Comparison of ENCODE assay signal across 21 cellular contexts in genomic region chr12:49348781-49349180, GRCh38. TPM values are rescaled to one million over a fixed set of nuclear protein-coding genes. Genes with fewer than 3 reads are reported as not detected.
DNase-seq lines count a peak whose midpoint lies in the region; ATAC-seq, FAIRE-seq and TF ChIP-seq lines count a peak whose summit lies in the region.
"Had no signal": no experiment of that assay in that cellular context is flagged by ENCODE, and none has a peak within 500 bp of the region (broad histone marks: within the 10 kb centered on the region; RNA-seq: fewer than 3 reads in every experiment).

No MANE protein-coding gene starts in this region.

- 0 out of 2 replicates have a peak, but pooled peaks cover 4% of the 10 kb centered on the region for H3F3A ChIP-seq in GM23248 (ENCODE audit: insufficient read depth)

- no peak for TF ChIP-seq POLR2A in sigmoid colon (IDR thresholded peaks at IDR 0.05)

- CTCF ChIA-PET in Caco-2 (lab: Charles Lee): interaction anchor here (0.6 to 3.5 kb wide), 7 partner anchors 10 to 165 kb away, joined by 3 to 68 read pairs (median 4); partner anchors contain the start of gene TROAP

- peaks cover 24% of the 10 kb centered on the region for H3K36me3 Mint-ChIP-seq in Caco-2 (ENCODE audit: insufficient read depth, unreplicated experiment)
- H3K36me3 Mint-ChIP-seq: natural killer cell had no signal

- intact Hi-C loops in Caco-2 (cut with micrococcal nuclease; ENCODE audit: unreplicated experiment) (no loop called here), kidney (cut with DNase I) (no loop called here), sigmoid colon (cut with DNase I) (no loop called here)

- no peak overlapping the region for H3K27ac ChIP-seq in kidney (ENCODE audit: low read depth in 2 of 2, low read length in 2 of 2)
- no peak overlapping the region for H3K27ac ChIP-seq in sigmoid colon
- no peak overlapping the region for H3K27ac ChIP-seq in GM23248
- H3K27ac ChIP-seq: suprapubic skin had no signal

- H3K79me2 ChIP-seq in GM23248 (ENCODE audit: insufficient read depth): no peaks in the 10 kb centered on the region

- DNase-seq in Caco-2 (no peak), kidney (no peak), sigmoid colon (peak; percentile 46), GM23248 (no peak)
- DNase-seq: activated effector memory CD4-positive, alpha-beta T cell treated with Interleukin-2 at 50 U/mL for 16 hours; amniotic stem cell; KG1; left ventricle myocardium superior; natural killer cell; NCI-H1092; NCI-H748 treated with DMSO at 0.1 percent for 48 hours; retina; stimulated activated CD4-positive, alpha-beta T cell treated with anti-CD3 and anti-CD28 coated beads, Interleukin-1b, Interleukin-23, amount 100 ng/mL, for 48 hours; SW 1271 had no signal

- BruUV-seq in Caco-2 (replicated peaks; lab: Mats Ljungman, UMichigan): no TSS peak

- no peaks in the 10 kb centered on the region for H3K9me2 ChIP-seq in GM23248 (ENCODE audit: insufficient read depth)

- H3K36me3 ChIP-seq in Caco-2 (ENCODE audit: control insufficient read depth, insufficient read depth, low read length) (peaks cover 4% of the 10 kb centered on the region), kidney (ENCODE audit: control insufficient read depth in 1 of 2, insufficient read depth in 2 of 2, low read length in 2 of 2) (no peaks in the 10 kb centered on the region), sigmoid colon (no peaks in the 10 kb centered on the region), GM23248 (ENCODE audit: low read depth) (no peaks in the 10 kb centered on the region)
- H3K36me3 ChIP-seq: suprapubic skin had no signal

- peaks cover 16% of the 10 kb centered on the region for H3K4me1 ChIP-seq in Caco-2
- H3K4me1 ChIP-seq in kidney (ENCODE audit: control insufficient read depth in 1 of 2, insufficient read depth in 1 of 2, low read depth in 1 of 2, low read length in 2 of 2): peaks cover 14 to 25% of the 10 kb centered on the region in 2 donors
- H3K4me1 ChIP-seq in sigmoid colon: peaks cover 0 to 38% (median 36%) of the 10 kb centered on the region in 4 donors
- H3K4me1 ChIP-seq in GM23248 (ENCODE audit: insufficient read depth): peaks cover 17% of the 10 kb centered on the region

- H4K20me1 ChIP-seq in GM23248 (ENCODE audit: insufficient read depth): no peaks in the 10 kb centered on the region

- TF ChIP-seq EP300 in sigmoid colon (IDR thresholded peaks at IDR 0.05): no peak

- FAIRE-seq in kidney (lab: Jason Lieb, UNC): no peak
- FAIRE-seq: frontal cortex, RCC 7860 had no signal

- H3K27ac Mint-ChIP-seq in Caco-2 (ENCODE audit: unreplicated experiment): peak overlapping the region; percentile 98
- H3K27ac Mint-ChIP-seq: natural killer cell had no signal

- H3K9me3 ChIP-seq in Caco-2: no peaks in the 10 kb centered on the region
- no peaks in the 10 kb centered on the region for H3K9me3 ChIP-seq in kidney (ENCODE audit: control insufficient read depth in 1 of 2, low read length in 2 of 2)
- H3K9me3 ChIP-seq in sigmoid colon: no peaks in the 10 kb centered on the region
- H3K9me3 ChIP-seq in GM23248 (ENCODE audit: low read depth): no peaks in the 10 kb centered on the region
- H3K9me3 ChIP-seq: suprapubic skin had no signal

- no peaks in the 10 kb centered on the region for H3K27me3 Mint-ChIP-seq in Caco-2 (ENCODE audit: insufficient read depth, unreplicated experiment)

- 95 to 97% methylated on average over 5 of the region's 5 CpGs for WGBS in sigmoid colon, 2 donors
- WGBS in GM23248 (ENCODE audit: low coverage in 1 of 2, low lambda C conversion rate in 2 of 2, missing lambda C conversion rate in 2 of 2), 2 experiments: 81 to 85% methylated on average over 5 of the region's 5 CpGs

- no peak for TF ChIP-seq CTCF in Caco-2 (IDR thresholded peaks at IDR 0.05; ENCODE audit: insufficient read depth in 1 of 2, low read depth in 1 of 2, low read length in 1 of 2, severe bottlenecking in 1 of 2, unreplicated experiment in 1 of 2)
- no peak for TF ChIP-seq CTCF in kidney (IDR thresholded peaks at IDR 0.05; ENCODE audit: borderline replicate concordance, extremely low read depth, insufficient read depth)
- TF ChIP-seq CTCF in sigmoid colon (IDR thresholded peaks at IDR 0.05): no peak

- no peaks in the 10 kb centered on the region for H3K9me3 Mint-ChIP-seq in Caco-2 (ENCODE audit: unreplicated experiment)
- H3K9me3 Mint-ChIP-seq: natural killer cell had no signal

- H3K4me3 Mint-ChIP-seq in Caco-2 (ENCODE audit: unreplicated experiment): peak overlapping the region; percentile 90

- ATAC-seq in HG02840 (IDR thresholded peaks at IDR 0.05; ENCODE audit: low FRiP score, unreplicated experiment): no peak
- no peak for ATAC-seq in HG02973 (IDR thresholded peaks at IDR 0.05; ENCODE audit: unreplicated experiment)
- ATAC-seq: left ventricle myocardium superior, natural killer cell had no signal

- no peak overlapping the region for H3K4me2 ChIP-seq in GM23248 (ENCODE audit: unreplicated experiment)

- H3K9ac ChIP-seq in kidney (ENCODE audit: low read length in 2 of 2): no peak overlapping the region
- H3K9ac ChIP-seq in GM23248: no peak overlapping the region

- peaks cover 14% of the 10 kb centered on the region for H3K4me1 Mint-ChIP-seq in Caco-2 (ENCODE audit: low read depth, unreplicated experiment)

- H2AFZ ChIP-seq in GM23248: no peak overlapping the region

- H3K27me3 ChIP-seq in Caco-2 (replicated peaks; ENCODE audit: control insufficient read depth, insufficient read depth, low read length) (no peaks in the 10 kb centered on the region), sigmoid colon (peaks cover 44 to 100% (median 95%) of the 10 kb centered on the region in 3 donors), GM23248 (replicated peaks; ENCODE audit: insufficient read depth) (peaks cover 27% of the 10 kb centered on the region)

- in situ Hi-C loops in GM23248 (cut with MboI): no loop called here

- POLR2A ChIA-PET in Caco-2 (lab: Charles Lee): no interaction called here

- H3K4me3 ChIP-seq in Caco-2 (ENCODE audit: low read depth, low read length) (peak overlapping the region; percentile 43), kidney (ENCODE audit: low read length in 2 of 2) (peak overlapping the region; percentile 68 to 71), sigmoid colon (no peak overlapping the region), GM23248 (no peak overlapping the region)
- H3K4me3 ChIP-seq: suprapubic skin had no signal

RNA-seq across cellular contexts. Expression of gene DNAJC22, which starts 2.1 kb away (rescaled TPM):
- total RNA-seq in Caco-2 (2022) (40.6 and 47.7 TPM in 2 replicates), kidney (16.2 TPM), sigmoid colon (under 1 TPM in 3 of 4 donors, not detected in 1; under 0.01 to 0.28 (median 0.16) TPM)
- polyA plus RNA-seq in kidney (ENCODE audit: insufficient read depth, low read depth, low replicate concordance) (15.1 TPM), sigmoid colon (10 to 100 TPM in 1 of 3 donors, 1 to 10 TPM in 2; 4.6 to 12.8 (median 7.8) TPM), GM23248 (2016; fragmentation: Nextera tagmentation; extraction: Ambion mirVana) (0.69 and 1.9 TPM in 2 replicates)
- total RNA-seq in GM23248 (2014; rRNA removed; shearing (Covaris generic)): 1.5 and 2.5 TPM in 2 replicates
- total RNA-seq: activated CD8-positive, alpha-beta memory T cell treated with anti-CD3 and anti-CD28 coated beads for 36 hours; natural killer cell had no signal

RNA-seq across cellular contexts. Expression of gene C1QL4, which starts 11.8 kb away (rescaled TPM):
- total RNA-seq in Caco-2 (2022): 2.6 and 3.6 TPM in 2 replicates
- total RNA-seq in kidney: 1.0 TPM
- not detected for polyA plus RNA-seq in kidney (ENCODE audit: insufficient read depth, low read depth, low replicate concordance)
- total RNA-seq in sigmoid colon: not detected
- polyA plus RNA-seq in sigmoid colon: under 1 TPM in 1 of 3 donors, not detected in 2; 0.03 TPM
- total RNA-seq in GM23248 (2014; rRNA removed; shearing (Covaris generic)): not detected in 2 replicates
- polyA plus RNA-seq in GM23248 (2016; fragmentation: Nextera tagmentation; extraction: Ambion mirVana): not detected in 2 replicates
- total RNA-seq: activated CD8-positive, alpha-beta memory T cell treated with anti-CD3 and anti-CD28 coated beads for 36 hours; left ventricle myocardium superior; natural killer cell had no signal
- polyA plus RNA-seq: BJ had no signal

RNA-seq across cellular contexts. Expression of gene SPATS2, which starts 18.5 kb away (rescaled TPM):
- total RNA-seq in Caco-2 (2022) (43.1 and 48.9 TPM in 2 replicates), kidney (23.7 TPM), sigmoid colon (10 to 100 TPM; 10.3 to 32.1 (median 13.4) TPM)
- polyA plus RNA-seq in kidney (ENCODE audit: insufficient read depth, low read depth, low replicate concordance) (10.0 TPM), sigmoid colon (10 to 100 TPM in 2 of 3 donors, 1 to 10 TPM in 1; 6.9 to 13.8 (median 11.0) TPM), GM23248 (2016; fragmentation: Nextera tagmentation; extraction: Ambion mirVana) (22.3 and 22.4 TPM in 2 replicates)
- 13.7 and 25.0 TPM in 2 replicates for total RNA-seq in GM23248 (2014; rRNA removed; shearing (Covaris generic))

RNA-seq across cellular contexts. Expression of gene TROAP, which starts 25.7 kb away (rescaled TPM):
- 134 and 135 TPM in 2 replicates for total RNA-seq in Caco-2 (2022)
- total RNA-seq in kidney: 1.0 TPM
- polyA plus RNA-seq in kidney (ENCODE audit: insufficient read depth, low read depth, low replicate concordance): 1.5 TPM
- total RNA-seq in sigmoid colon: under 1 TPM in 1 of 4 donors, not detected in 3; 0.36 TPM
- 10 to 100 TPM in 1 of 3 donors, 1 to 10 TPM in 2; 4.8 to 25.7 (median 5.1) TPM for polyA plus RNA-seq in sigmoid colon
- 4.4 and 6.2 TPM in 2 replicates for total RNA-seq in GM23248 (2014; rRNA removed; shearing (Covaris generic))
- polyA plus RNA-seq in GM23248 (2016; fragmentation: Nextera tagmentation; extraction: Ambion mirVana): 8.8 and 11.7 TPM in 2 replicates

RNA-seq across cellular contexts. Expression of gene PRPH, which starts 53.8 kb away (rescaled TPM):
- total RNA-seq in Caco-2 (2022): 3.2 and 4.9 TPM in 2 replicates
- total RNA-seq in kidney: 2.7 TPM
- 0.71 TPM for polyA plus RNA-seq in kidney (ENCODE audit: insufficient read depth, low read depth, low replicate concordance)
- total RNA-seq in sigmoid colon: 10 to 100 TPM; 19.7 to 56.2 (median 38.6) TPM
- 10 to 100 TPM in 1 of 3 donors, 1 to 10 TPM in 1, under 1 TPM in 1; 0.46 to 31.8 (median 2.4) TPM for polyA plus RNA-seq in sigmoid colon
- total RNA-seq in GM23248 (2014; rRNA removed; shearing (Covaris generic)): not detected in 2 replicates
- not detected in 2 replicates for polyA plus RNA-seq in GM23248 (2016; fragmentation: Nextera tagmentation; extraction: Ambion mirVana)
- total RNA-seq: activated CD8-positive, alpha-beta memory T cell treated with anti-CD3 and anti-CD28 coated beads for 36 hours; left ventricle myocardium superior; natural killer cell had no signal
- polyA plus RNA-seq: BJ had no signal

Comparison
In these comparisons a context has a peak if more than half of its experiments do, and no peak if none do; other contexts are left out.
1. H3K4me3 ChIP-seq: peak in Caco-2 (single experiment) and kidney (2 of 2); none in sigmoid colon (0 of 4) and GM23248 (single experiment).